In the genomic region with DNA sequence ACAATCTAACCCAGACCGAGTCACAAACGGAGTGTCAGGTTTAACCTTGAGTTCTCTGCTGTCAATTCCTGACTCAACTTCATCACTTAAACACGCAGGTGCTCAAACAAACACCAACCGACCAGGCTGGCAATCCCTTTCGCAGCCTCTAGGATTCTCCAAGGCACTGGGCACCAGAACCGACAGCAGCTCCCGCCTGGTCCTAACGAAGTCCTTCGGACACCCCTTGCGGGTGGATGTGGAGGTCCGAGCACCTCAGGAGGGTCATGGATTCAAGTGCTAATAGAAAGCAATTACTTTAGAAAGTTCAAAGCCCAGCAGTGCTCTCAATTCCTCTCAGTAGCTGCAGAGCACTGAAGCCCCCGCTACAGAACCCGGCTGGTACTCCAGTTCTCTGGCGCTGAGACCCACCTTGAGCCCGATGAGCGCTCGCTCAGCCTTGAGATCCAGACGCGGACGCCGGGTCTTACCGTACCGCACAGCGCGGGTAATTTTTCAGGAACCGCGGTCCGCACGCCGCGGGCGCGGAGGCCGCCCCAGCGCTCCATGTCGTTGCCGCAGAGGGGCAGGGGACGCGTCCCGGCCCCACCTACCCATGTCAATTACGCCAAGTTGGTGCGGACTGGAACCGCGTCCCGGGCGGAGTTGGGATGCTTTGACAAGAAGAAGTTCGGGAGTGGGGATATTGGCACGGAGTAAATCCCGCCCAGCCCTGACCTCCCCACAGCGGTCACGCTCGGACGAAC, we compare ENCODE assay signal across 2 cellular contexts.
TF ChIP-seq lines count a peak whose summit lies in the region.

No MANE protein-coding gene starts in this region.

TF ChIP-seq in HEK293, 187 proteins besides CTCF, POLR2A, EP300 and RAD21 (continued from another document and continues in another):
- TF ChIP-seq, protein P1, sequence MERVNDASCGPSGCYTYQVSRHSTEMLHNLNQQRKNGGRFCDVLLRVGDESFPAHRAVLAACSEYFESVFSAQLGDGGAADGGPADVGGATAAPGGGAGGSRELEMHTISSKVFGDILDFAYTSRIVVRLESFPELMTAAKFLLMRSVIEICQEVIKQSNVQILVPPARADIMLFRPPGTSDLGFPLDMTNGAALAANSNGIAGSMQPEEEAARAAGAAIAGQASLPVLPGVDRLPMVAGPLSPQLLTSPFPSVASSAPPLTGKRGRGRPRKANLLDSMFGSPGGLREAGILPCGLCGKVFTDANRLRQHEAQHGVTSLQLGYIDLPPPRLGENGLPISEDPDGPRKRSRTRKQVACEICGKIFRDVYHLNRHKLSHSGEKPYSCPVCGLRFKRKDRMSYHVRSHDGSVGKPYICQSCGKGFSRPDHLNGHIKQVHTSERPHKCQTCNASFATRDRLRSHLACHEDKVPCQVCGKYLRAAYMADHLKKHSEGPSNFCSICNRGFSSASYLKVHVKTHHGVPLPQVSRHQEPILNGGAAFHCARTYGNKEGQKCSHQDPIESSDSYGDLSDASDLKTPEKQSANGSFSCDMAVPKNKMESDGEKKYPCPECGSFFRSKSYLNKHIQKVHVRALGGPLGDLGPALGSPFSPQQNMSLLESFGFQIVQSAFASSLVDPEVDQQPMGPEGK (tag by site-specific recombination; IDR thresholded peaks at IDR 0.05) = peak; percentile 55
- TF ChIP-seq, protein P2, sequence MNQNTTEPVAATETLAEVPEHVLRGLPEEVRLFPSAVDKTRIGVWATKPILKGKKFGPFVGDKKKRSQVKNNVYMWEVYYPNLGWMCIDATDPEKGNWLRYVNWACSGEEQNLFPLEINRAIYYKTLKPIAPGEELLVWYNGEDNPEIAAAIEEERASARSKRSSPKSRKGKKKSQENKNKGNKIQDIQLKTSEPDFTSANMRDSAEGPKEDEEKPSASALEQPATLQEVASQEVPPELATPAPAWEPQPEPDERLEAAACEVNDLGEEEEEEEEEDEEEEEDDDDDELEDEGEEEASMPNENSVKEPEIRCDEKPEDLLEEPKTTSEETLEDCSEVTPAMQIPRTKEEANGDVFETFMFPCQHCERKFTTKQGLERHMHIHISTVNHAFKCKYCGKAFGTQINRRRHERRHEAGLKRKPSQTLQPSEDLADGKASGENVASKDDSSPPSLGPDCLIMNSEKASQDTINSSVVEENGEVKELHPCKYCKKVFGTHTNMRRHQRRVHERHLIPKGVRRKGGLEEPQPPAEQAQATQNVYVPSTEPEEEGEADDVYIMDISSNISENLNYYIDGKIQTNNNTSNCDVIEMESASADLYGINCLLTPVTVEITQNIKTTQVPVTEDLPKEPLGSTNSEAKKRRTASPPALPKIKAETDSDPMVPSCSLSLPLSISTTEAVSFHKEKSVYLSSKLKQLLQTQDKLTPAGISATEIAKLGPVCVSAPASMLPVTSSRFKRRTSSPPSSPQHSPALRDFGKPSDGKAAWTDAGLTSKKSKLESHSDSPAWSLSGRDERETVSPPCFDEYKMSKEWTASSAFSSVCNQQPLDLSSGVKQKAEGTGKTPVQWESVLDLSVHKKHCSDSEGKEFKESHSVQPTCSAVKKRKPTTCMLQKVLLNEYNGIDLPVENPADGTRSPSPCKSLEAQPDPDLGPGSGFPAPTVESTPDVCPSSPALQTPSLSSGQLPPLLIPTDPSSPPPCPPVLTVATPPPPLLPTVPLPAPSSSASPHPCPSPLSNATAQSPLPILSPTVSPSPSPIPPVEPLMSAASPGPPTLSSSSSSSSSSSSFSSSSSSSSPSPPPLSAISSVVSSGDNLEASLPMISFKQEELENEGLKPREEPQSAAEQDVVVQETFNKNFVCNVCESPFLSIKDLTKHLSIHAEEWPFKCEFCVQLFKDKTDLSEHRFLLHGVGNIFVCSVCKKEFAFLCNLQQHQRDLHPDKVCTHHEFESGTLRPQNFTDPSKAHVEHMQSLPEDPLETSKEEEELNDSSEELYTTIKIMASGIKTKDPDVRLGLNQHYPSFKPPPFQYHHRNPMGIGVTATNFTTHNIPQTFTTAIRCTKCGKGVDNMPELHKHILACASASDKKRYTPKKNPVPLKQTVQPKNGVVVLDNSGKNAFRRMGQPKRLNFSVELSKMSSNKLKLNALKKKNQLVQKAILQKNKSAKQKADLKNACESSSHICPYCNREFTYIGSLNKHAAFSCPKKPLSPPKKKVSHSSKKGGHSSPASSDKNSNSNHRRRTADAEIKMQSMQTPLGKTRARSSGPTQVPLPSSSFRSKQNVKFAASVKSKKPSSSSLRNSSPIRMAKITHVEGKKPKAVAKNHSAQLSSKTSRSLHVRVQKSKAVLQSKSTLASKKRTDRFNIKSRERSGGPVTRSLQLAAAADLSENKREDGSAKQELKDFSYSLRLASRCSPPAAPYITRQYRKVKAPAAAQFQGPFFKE (tag by site-specific recombination; IDR thresholded peaks at IDR 0.05; ENCODE audit: borderline replicate concordance) = 0 out of 2 replicates have a peak, but pooled peaks have one; percentile 27
- no peak for TF ChIP-seq ZNF341 (tag by site-specific recombination; IDR thresholded peaks at IDR 0.05; ENCODE audit: low read depth)
- TF ChIP-seq ZBTB8A (tag by site-specific recombination; IDR thresholded peaks at IDR 0.05) = peak; percentile 32; the same call in 1 of the 2 replicates
- TF ChIP-seq, protein P3, sequence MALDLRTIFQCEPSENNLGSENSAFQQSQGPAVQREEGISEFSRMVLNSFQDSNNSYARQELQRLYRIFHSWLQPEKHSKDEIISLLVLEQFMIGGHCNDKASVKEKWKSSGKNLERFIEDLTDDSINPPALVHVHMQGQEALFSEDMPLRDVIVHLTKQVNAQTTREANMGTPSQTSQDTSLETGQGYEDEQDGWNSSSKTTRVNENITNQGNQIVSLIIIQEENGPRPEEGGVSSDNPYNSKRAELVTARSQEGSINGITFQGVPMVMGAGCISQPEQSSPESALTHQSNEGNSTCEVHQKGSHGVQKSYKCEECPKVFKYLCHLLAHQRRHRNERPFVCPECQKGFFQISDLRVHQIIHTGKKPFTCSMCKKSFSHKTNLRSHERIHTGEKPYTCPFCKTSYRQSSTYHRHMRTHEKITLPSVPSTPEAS (tag by site-specific recombination; IDR thresholded peaks at IDR 0.05) = 0 out of 2 replicates have a peak, but pooled peaks have one; percentile 11
- TF ChIP-seq, protein P4, sequence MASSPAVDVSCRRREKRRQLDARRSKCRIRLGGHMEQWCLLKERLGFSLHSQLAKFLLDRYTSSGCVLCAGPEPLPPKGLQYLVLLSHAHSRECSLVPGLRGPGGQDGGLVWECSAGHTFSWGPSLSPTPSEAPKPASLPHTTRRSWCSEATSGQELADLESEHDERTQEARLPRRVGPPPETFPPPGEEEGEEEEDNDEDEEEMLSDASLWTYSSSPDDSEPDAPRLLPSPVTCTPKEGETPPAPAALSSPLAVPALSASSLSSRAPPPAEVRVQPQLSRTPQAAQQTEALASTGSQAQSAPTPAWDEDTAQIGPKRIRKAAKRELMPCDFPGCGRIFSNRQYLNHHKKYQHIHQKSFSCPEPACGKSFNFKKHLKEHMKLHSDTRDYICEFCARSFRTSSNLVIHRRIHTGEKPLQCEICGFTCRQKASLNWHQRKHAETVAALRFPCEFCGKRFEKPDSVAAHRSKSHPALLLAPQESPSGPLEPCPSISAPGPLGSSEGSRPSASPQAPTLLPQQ (tag by site-specific recombination; IDR thresholded peaks at IDR 0.05) = no peak; the same call in 1 of the 2 replicates
- TF ChIP-seq ZBTB20 (tag by site-specific recombination; IDR thresholded peaks at IDR 0.05) = peak; percentile 63; the same call in 1 of the 2 replicates
- 0 out of 2 replicates have a peak, but pooled peaks have one; percentile 40 for TF ChIP-seq ZNF561 (tag by site-specific recombination; IDR thresholded peaks at IDR 0.05; ENCODE audit: borderline replicate concordance)
- 0 out of 2 replicates have a peak, but pooled peaks have one; percentile 18 for TF ChIP-seq ZNF76 (tag by site-specific recombination; IDR thresholded peaks at IDR 0.05; ENCODE audit: borderline replicate concordance, low read depth)

TF ChIP-seq in K562, 482 proteins besides CTCF, POLR2A, EP300 and RAD21 (continued from another document and continues in another):
- TF ChIP-seq TBL1XR1 (IDR thresholded peaks at IDR 0.05; ENCODE audit: low read length in 2 of 2) = no peak
- TF ChIP-seq, protein P5, sequence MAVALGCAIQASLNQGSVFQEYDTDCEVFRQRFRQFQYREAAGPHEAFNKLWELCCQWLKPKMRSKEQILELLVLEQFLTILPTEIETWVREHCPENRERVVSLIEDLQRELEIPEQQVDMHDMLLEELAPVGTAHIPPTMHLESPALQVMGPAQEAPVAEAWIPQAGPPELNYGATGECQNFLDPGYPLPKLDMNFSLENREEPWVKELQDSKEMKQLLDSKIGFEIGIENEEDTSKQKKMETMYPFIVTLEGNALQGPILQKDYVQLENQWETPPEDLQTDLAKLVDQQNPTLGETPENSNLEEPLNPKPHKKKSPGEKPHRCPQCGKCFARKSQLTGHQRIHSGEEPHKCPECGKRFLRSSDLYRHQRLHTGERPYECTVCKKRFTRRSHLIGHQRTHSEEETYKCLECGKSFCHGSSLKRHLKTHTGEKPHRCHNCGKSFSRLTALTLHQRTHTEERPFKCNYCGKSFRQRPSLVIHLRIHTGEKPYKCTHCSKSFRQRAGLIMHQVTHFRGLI (CRISPR knock-in tag; IDR thresholded peaks at IDR 0.05) = no peak
- TF ChIP-seq CHD1 (IDR thresholded peaks at IDR 0.05; ENCODE audit: low read length) = peak; percentile 95
- TF ChIP-seq, protein P6, sequence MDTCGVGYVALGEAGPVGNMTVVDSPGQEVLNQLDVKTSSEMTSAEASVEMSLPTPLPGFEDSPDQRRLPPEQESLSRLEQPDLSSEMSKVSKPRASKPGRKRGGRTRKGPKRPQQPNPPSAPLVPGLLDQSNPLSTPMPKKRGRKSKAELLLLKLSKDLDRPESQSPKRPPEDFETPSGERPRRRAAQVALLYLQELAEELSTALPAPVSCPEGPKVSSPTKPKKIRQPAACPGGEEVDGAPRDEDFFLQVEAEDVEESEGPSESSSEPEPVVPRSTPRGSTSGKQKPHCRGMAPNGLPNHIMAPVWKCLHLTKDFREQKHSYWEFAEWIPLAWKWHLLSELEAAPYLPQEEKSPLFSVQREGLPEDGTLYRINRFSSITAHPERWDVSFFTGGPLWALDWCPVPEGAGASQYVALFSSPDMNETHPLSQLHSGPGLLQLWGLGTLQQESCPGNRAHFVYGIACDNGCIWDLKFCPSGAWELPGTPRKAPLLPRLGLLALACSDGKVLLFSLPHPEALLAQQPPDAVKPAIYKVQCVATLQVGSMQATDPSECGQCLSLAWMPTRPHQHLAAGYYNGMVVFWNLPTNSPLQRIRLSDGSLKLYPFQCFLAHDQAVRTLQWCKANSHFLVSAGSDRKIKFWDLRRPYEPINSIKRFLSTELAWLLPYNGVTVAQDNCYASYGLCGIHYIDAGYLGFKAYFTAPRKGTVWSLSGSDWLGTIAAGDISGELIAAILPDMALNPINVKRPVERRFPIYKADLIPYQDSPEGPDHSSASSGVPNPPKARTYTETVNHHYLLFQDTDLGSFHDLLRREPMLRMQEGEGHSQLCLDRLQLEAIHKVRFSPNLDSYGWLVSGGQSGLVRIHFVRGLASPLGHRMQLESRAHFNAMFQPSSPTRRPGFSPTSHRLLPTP (IDR thresholded peaks at IDR 0.05; ENCODE audit: borderline replicate concordance, extremely low read depth, insufficient read length) = no peak
- TF ChIP-seq FOXP1 (CRISPR knock-in tag; IDR thresholded peaks at IDR 0.05) = no peak
- TF ChIP-seq SMARCE1 (IDR thresholded peaks at IDR 0.05) = no peak
- no peak for TF ChIP-seq ZNF785 (CRISPR knock-in tag; IDR thresholded peaks at IDR 0.05)
- no peak for TF ChIP-seq SIN3B (IDR thresholded peaks at IDR 0.05; ENCODE audit: low read depth)
- no peak for TF ChIP-seq ZNF239 (CRISPR knock-in tag; IDR thresholded peaks at IDR 0.05)
- TF ChIP-seq, protein P7, sequence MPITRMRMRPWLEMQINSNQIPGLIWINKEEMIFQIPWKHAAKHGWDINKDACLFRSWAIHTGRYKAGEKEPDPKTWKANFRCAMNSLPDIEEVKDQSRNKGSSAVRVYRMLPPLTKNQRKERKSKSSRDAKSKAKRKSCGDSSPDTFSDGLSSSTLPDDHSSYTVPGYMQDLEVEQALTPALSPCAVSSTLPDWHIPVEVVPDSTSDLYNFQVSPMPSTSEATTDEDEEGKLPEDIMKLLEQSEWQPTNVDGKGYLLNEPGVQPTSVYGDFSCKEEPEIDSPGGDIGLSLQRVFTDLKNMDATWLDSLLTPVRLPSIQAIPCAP (CRISPR knock-in tag; IDR thresholded peaks at IDR 0.05; ENCODE audit: borderline replicate concordance) = no peak
- TF ChIP-seq, protein P8, sequence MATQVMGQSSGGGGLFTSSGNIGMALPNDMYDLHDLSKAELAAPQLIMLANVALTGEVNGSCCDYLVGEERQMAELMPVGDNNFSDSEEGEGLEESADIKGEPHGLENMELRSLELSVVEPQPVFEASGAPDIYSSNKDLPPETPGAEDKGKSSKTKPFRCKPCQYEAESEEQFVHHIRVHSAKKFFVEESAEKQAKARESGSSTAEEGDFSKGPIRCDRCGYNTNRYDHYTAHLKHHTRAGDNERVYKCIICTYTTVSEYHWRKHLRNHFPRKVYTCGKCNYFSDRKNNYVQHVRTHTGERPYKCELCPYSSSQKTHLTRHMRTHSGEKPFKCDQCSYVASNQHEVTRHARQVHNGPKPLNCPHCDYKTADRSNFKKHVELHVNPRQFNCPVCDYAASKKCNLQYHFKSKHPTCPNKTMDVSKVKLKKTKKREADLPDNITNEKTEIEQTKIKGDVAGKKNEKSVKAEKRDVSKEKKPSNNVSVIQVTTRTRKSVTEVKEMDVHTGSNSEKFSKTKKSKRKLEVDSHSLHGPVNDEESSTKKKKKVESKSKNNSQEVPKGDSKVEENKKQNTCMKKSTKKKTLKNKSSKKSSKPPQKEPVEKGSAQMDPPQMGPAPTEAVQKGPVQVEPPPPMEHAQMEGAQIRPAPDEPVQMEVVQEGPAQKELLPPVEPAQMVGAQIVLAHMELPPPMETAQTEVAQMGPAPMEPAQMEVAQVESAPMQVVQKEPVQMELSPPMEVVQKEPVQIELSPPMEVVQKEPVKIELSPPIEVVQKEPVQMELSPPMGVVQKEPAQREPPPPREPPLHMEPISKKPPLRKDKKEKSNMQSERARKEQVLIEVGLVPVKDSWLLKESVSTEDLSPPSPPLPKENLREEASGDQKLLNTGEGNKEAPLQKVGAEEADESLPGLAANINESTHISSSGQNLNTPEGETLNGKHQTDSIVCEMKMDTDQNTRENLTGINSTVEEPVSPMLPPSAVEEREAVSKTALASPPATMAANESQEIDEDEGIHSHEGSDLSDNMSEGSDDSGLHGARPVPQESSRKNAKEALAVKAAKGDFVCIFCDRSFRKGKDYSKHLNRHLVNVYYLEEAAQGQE (CRISPR knock-in tag; IDR thresholded peaks at IDR 0.05; ENCODE audit: low read depth) = no peak
- no peak for TF ChIP-seq FOXM1 (IDR thresholded peaks at IDR 0.05; ENCODE audit: low read depth)
- no peak for TF ChIP-seq FOXM1 (CRISPR knock-in tag; IDR thresholded peaks at IDR 0.05; ENCODE audit: low read depth)
- TF ChIP-seq NEUROD1 (IDR thresholded peaks at IDR 0.05; ENCODE audit: borderline replicate concordance, low read depth, low read length, partially characterized antibody) = no peak
- TF ChIP-seq MXI1 (IDR thresholded peaks at IDR 0.05; ENCODE audit: low read depth, low read length) = peak; percentile 4; the same call in 1 of the 2 replicates
- TF ChIP-seq GTF2E2 (tag; IDR thresholded peaks at IDR 0.05) = no peak
- no peak for TF ChIP-seq TSC22D4 (tag; IDR thresholded peaks at IDR 0.05)
- TF ChIP-seq SNRNP70 (optimal IDR thresholded peaks at IDR 0.05; ENCODE audit: low read depth, low read length) = no peak
- TF ChIP-seq HOXB6 (CRISPR knock-in tag; IDR thresholded peaks at IDR 0.05; ENCODE audit: borderline replicate concordance) = no peak
- TF ChIP-seq MECOM (CRISPR knock-in tag; IDR thresholded peaks at IDR 0.05) = no peak
- no peak for TF ChIP-seq IFI16 (CRISPR knock-in tag; IDR thresholded peaks at IDR 0.05)
- no peak for TF ChIP-seq ARHGAP35 (IDR thresholded peaks at IDR 0.05; ENCODE audit: partially characterized antibody)
